In genomic region chr7:123135960-123136359, GRCh38 we compare ENCODE assay signal across 34 cellular contexts.
"Had no signal": no experiment of that assay in that cellular context is flagged by ENCODE, and none has a peak within 500 bp of the region (broad histone marks: within the 10 kb centered on the region; RNA-seq: fewer than 3 reads in every experiment).

No MANE protein-coding gene starts in this region.

- DNase-seq: Karpas-422, Kasumi-1, MG63, MM.1S, MV-4-11, NCI-H1048, NCI-H1092, NCI-H1092 treated with DMSO at 0.1 percent for 48 hours, NCI-H1105, NCI-H1105 treated with DMSO at 0.1 percent for 48 hours, NCI-H1417, NCI-H1417 treated with DMSO at 0.1 percent for 48 hours, NCI-H1436, NCI-H1436 treated with DMSO at 0.1 percent for 48 hours, NCI-H146, NCI-H1694, NCI-H1694 treated with DMSO at 0.1 percent for 48 hours, NCI-H187, NCI-H187 treated with DMSO at 0.1 percent for 48 hours, NCI-H1930, NCI-H2029, NCI-H2029 treated with DMSO at 0.1 percent for 48 hours, NCI-H2081, NCI-H2081 treated with DMSO at 0.1 percent for 48 hours, NCI-H2107, NCI-H2171, NCI-H2171 treated with DMSO at 0.1 percent for 48 hours, NCI-H2227 treated with DMSO at 0.1 percent for 48 hours, NCI-H226, NCI-H345, NCI-H446, NCI-H446 treated with DMSO at 0.1 percent for 48 hours, NCI-H510A, NCI-H510A treated with DMSO at 0.1 percent for 48 hours had no signal
